ENCODE assay signal across 8 cellular contexts in genomic region chrX:149962859-149963757, GRCh38. TPM values are rescaled to one million over a fixed set of nuclear protein-coding genes. Genes with fewer than 3 reads are reported as not detected.
DNase-seq lines count a peak whose midpoint lies in the region; ATAC-seq and TF ChIP-seq lines count a peak whose summit lies in the region.

No MANE protein-coding gene starts in this region.

- CTCF ChIA-PET in CD8-positive, alpha-beta T cell (lab: Charles Lee) = interaction anchor here (0.7 kb wide), 1 partner anchor 20 kb away, joined by 3 read pairs; no protein-coding TSS in a partner anchor
- CTCF ChIA-PET in Panc1 (lab: Charles Lee) (no interaction called here), mammary epithelial cell (lab: Charles Lee; ENCODE audit: low non-redundant PET) (interaction anchor here (0.6 to 0.9 kb wide), 2 partner anchors 400 to 552 kb away, joined by 4 read pairs; partner anchors contain the start of gene MAMLD1)

- intact Hi-C loops in CD8-positive, alpha-beta T cell (cut with DNase I, micrococcal nuclease) = loop anchor here in 1 of 2 experiments (5.0 kb wide), 1 partner anchor 624 kb away; no protein-coding TSS in a partner anchor
- intact Hi-C loops in Panc1 (cut with micrococcal nuclease; ENCODE audit: unreplicated experiment) = loop anchor here (2.0 to 10.0 kb wide), 3 partner anchors 399 to 752 kb away; partner anchors contain the start of gene MAMLD1
- intact Hi-C loops in mammary epithelial cell (cut with micrococcal nuclease) = loop anchor here (1.0 to 2.0 kb wide), 6 partner anchors 88 to 754 kb away; no protein-coding TSS in a partner anchor

- in situ Hi-C loops in Panc1 (cut with HindIII; ENCODE audit: low pct_unique_long_range_greater_than_20kb, low sequenced_read_pairs) = no loop called here
- in situ Hi-C loops in mammary epithelial cell (cut with MboI; ENCODE audit: low sequenced_read_pairs in 2 of 2) = loop anchor here (25.0 kb wide), 4 partner anchors 249 to 724 kb away; partner anchors contain the start of genes MTMR1 (in 2 of the 2) and MAMLD1 (in 1 of the 2)

- no peaks in the 10 kb centered on the region for H3K9me3 ChIP-seq in CD8-positive, alpha-beta T cell (ENCODE audit: low read length)
- no peaks in the 10 kb centered on the region for H3K9me3 ChIP-seq in Panc1 (ENCODE audit: control insufficient read depth, insufficient read depth, low read depth, low read length)
- H3K9me3 ChIP-seq in mammary epithelial cell (replicated peaks; ENCODE audit: insufficient read depth, low read length) = no peaks in the 10 kb centered on the region

- H4K20me1 ChIP-seq in mammary epithelial cell (ENCODE audit: insufficient read depth, low read length) = no peaks in the 10 kb centered on the region

- no peak overlapping the region for H3K4me3 ChIP-seq in CD8-positive, alpha-beta T cell (ENCODE audit: low read depth, low read length)
- H3K4me3 ChIP-seq in Panc1 (ENCODE audit: low read depth in 2 of 2, low read length in 2 of 2) (no peak overlapping the region), mammary epithelial cell (replicated peaks in 1 of 3; ENCODE audit: insufficient read depth in 1 of 3, low read depth in 2 of 3, low read length in 3 of 3) (no peak overlapping the region), kidney epithelial cell (ENCODE audit: low read depth, low read length) (no peak overlapping the region)

- POLR2A ChIA-PET in CD8-positive, alpha-beta T cell (lab: Charles Lee) = no interaction called here
- POLR2A ChIA-PET in Panc1 (lab: Charles Lee) = no interaction called here

- H3K9me3 Mint-ChIP-seq in CD8-positive, alpha-beta T cell = no peaks in the 10 kb centered on the region

- no peaks in the 10 kb centered on the region for H3K36me3 ChIP-seq in CD8-positive, alpha-beta T cell (ENCODE audit: insufficient read depth, low read length)
- H3K36me3 ChIP-seq in Panc1 (ENCODE audit: control insufficient read depth, insufficient read depth, low read length) (peaks cover 7% of the 10 kb centered on the region; the same call in 1 of the 2 replicates), mammary epithelial cell (ENCODE audit: insufficient read depth, low read length) (no peaks in the 10 kb centered on the region), kidney epithelial cell (ENCODE audit: control insufficient read depth, insufficient read depth, low read length) (no peaks in the 10 kb centered on the region)

- no peak overlapping the region for H3K27ac ChIP-seq in CD8-positive, alpha-beta T cell (ENCODE audit: low read depth, low read length)
- peak overlapping the region; percentile 66; the same call in 1 of the 2 replicates for H3K27ac ChIP-seq in Panc1 (ENCODE audit: low read length)
- H3K27ac ChIP-seq in mammary epithelial cell (ENCODE audit: insufficient read depth, low read depth, low read length) = no peak overlapping the region

- no peak overlapping the region for H3K4me3 Mint-ChIP-seq in CD8-positive, alpha-beta T cell

- DNase-seq in CD8-positive, alpha-beta T cell = peak in 2 of 7 experiments; percentile 7 to 10
- peak; percentile 81 for DNase-seq in HPDE6-E6E7 (ENCODE audit: extremely low spot score)
- DNase-seq in Panc1 (ENCODE audit: low read depth, low spot score) = peak; percentile 58
- DNase-seq in mammary epithelial cell = peak; percentile 49
- DNase-seq in kidney epithelial cell (ENCODE audit: low read depth) = no peak
- DNase-seq in stimulated activated naive CD8-positive, alpha-beta T cell treated with anti-CD3 and anti-CD28 coated beads, Interleukin-15, Interleukin-2, amounts not matched to agents 100 U/mL and 50 U/mL, for 24 hours = peak; percentile 8

- no peak for TF ChIP-seq CTCF in CD8-positive, alpha-beta T cell (IDR thresholded peaks at IDR 0.05)
- TF ChIP-seq CTCF in Panc1 (IDR thresholded peaks at IDR 0.05) (peak; percentile 81), mammary epithelial cell (conservative IDR thresholded peaks at IDR 0.05 in 1 of 2, IDR thresholded peaks at IDR 0.05 in 1 of 2; ENCODE audit: extremely low read depth in 1 of 2, insufficient read depth in 1 of 2, low read depth in 1 of 2, low read length in 2 of 2) (peak; percentile 58 to 77), kidney epithelial cell (IDR thresholded peaks at IDR 0.05; ENCODE audit: insufficient read depth, low read length, poor library complexity, severe bottlenecking) (peak; percentile 58)

- dilution Hi-C loops in mammary epithelial cell (cut with HindIII; ENCODE audit: low sequenced_read_pairs) = no loop called here

- H2AFZ ChIP-seq in mammary epithelial cell (ENCODE audit: low read depth, low read length) = no peak overlapping the region

- no peak overlapping the region for H3K9ac ChIP-seq in mammary epithelial cell (ENCODE audit: insufficient read depth, low read length)

- no peak overlapping the region for H3K27ac Mint-ChIP-seq in CD8-positive, alpha-beta T cell

- no peaks in the 10 kb centered on the region for H3K4me1 Mint-ChIP-seq in CD8-positive, alpha-beta T cell (ENCODE audit: low read depth)

- H3K27me3 ChIP-seq in CD8-positive, alpha-beta T cell (ENCODE audit: insufficient read depth, low read length) = no peaks in the 10 kb centered on the region
- no peaks in the 10 kb centered on the region for H3K27me3 ChIP-seq in Panc1 (ENCODE audit: control insufficient read depth, insufficient read depth, low read length)
- no peaks in the 10 kb centered on the region for H3K27me3 ChIP-seq in mammary epithelial cell (ENCODE audit: insufficient read depth, low read length)
- H3K27me3 ChIP-seq in kidney epithelial cell (ENCODE audit: control insufficient read depth, insufficient read depth, low read length) = no peaks in the 10 kb centered on the region

- no peak overlapping the region for H3K4me2 ChIP-seq in mammary epithelial cell (ENCODE audit: insufficient read depth, low read depth, low read length)

- WGBS in mammary epithelial cell (ENCODE audit: low coverage, missing lambda C conversion rate) = 39% methylated on average over 8 of the region's 9 CpGs

- H3K36me3 Mint-ChIP-seq in CD8-positive, alpha-beta T cell = peaks cover 52% of the 10 kb centered on the region

- no peaks in the 10 kb centered on the region for H3K27me3 Mint-ChIP-seq in CD8-positive, alpha-beta T cell (ENCODE audit: low read depth)

- no TSS peak for BruUV-seq in Panc1 (replicated peaks; lab: Mats Ljungman, UMichigan)
- no TSS peak for BruUV-seq in mammary epithelial cell (replicated peaks; lab: Mats Ljungman, UMichigan)

- peak; percentile 42 for ATAC-seq in CD8-positive, alpha-beta T cell
- ATAC-seq in GM18517 (IDR thresholded peaks at IDR 0.05; ENCODE audit: unreplicated experiment) (peak; percentile 75), Panc1 (peak; percentile 100), HG02678 (IDR thresholded peaks at IDR 0.05; ENCODE audit: unreplicated experiment) (no peak)
- ATAC-seq in stimulated activated naive CD8-positive, alpha-beta T cell treated with anti-CD3 and anti-CD28 coated beads, Interleukin-15, Interleukin-2, amounts not matched to agents 100 U/mL and 50 U/mL, for 24 hours = peak; percentile 66

- no peaks in the 10 kb centered on the region for H3K4me1 ChIP-seq in CD8-positive, alpha-beta T cell (ENCODE audit: insufficient read depth, low read length)
- H3K4me1 ChIP-seq in Panc1 (ENCODE audit: control insufficient read depth, insufficient read depth, low read length) (no peaks in the 10 kb centered on the region), mammary epithelial cell (ENCODE audit: insufficient read depth, low read length) (no peaks in the 10 kb centered on the region)

- no peaks in the 10 kb centered on the region for H3K79me2 ChIP-seq in mammary epithelial cell (ENCODE audit: insufficient read depth, low read length)

RNA-seq across cellular contexts. Expression of gene EOLA2, which starts 24.8 kb away (rescaled TPM):
- total RNA-seq in CD8-positive, alpha-beta T cell = 10 to 100 TPM; 43.7 to 44.4 TPM
- total RNA-seq in Panc1 (2021; ENCODE audit: unreplicated experiment) (75.0 TPM), mammary epithelial cell (10 to 100 TPM; 32.8 to 39.8 TPM), kidney epithelial cell (27.2 and 30.0 TPM in 2 replicates)
- 67.9 TPM for polyA plus RNA-seq in Panc1 (2012; ENCODE audit: insufficient read length)
- 33.3 TPM for polyA plus RNA-seq in mammary epithelial cell
- 22.4 TPM for polyA minus RNA-seq in mammary epithelial cell

RNA-seq across cellular contexts. Expression of gene HSFX4, which starts 33.7 kb away (rescaled TPM):
- not detected for total RNA-seq in CD8-positive, alpha-beta T cell
- total RNA-seq in Panc1 (2021; ENCODE audit: unreplicated experiment) = not detected
- polyA plus RNA-seq in Panc1 (2012; ENCODE audit: insufficient read length) = not detected
- not detected for total RNA-seq in mammary epithelial cell
- polyA plus RNA-seq in mammary epithelial cell = not detected
- not detected for polyA minus RNA-seq in mammary epithelial cell
- not detected in 2 replicates for total RNA-seq in kidney epithelial cell
